Comparison of ENCODE assay signal across 8 cellular contexts in genomic region chr1:16420719-16421118, GRCh38. TPM values are rescaled to one million over a fixed set of nuclear protein-coding genes. Genes with fewer than 3 reads are reported as not detected.
A peak's percentile ranks its signal among the peaks of the same experiment; 100 is the strongest.
DNase-seq lines count a peak whose midpoint lies in the region; ATAC-seq and TF ChIP-seq lines count a peak whose summit lies in the region.

No MANE protein-coding gene starts in this region.

- intact Hi-C loops in left colon (cut with DNase I, micrococcal nuclease), result no loop called here

- ATAC-seq in HG02885 (IDR thresholded peaks at IDR 0.05; ENCODE audit: poor library complexity, unreplicated experiment) (peak; percentile 71), left colon (peak; percentile 18), GM19397 (IDR thresholded peaks at IDR 0.05; ENCODE audit: unreplicated experiment) (no peak)

- peak; percentile 62 for DNase-seq in GM10266 (ENCODE audit: extremely low spot score)
- peak; percentile 31 to 48 for DNase-seq in activated CD4-positive, alpha-beta T cell treated with anti-CD3 and anti-CD28 coated beads for 24 hours (ENCODE audit: low read depth in 2 of 2)
- no peak for DNase-seq in left colon
- no peak for DNase-seq in NCI-H524 treated with DMSO at 0.1 percent for 48 hours (lab: John Stamatoyannopoulos, UW)
- no peak for DNase-seq in HUDEP-2 (lab: John Stamatoyannopoulos, UW; ENCODE audit: unreplicated experiment in 76 of 76)
- no peak for DNase-seq in SHP77 (lab: John Stamatoyannopoulos, UW)

- TF ChIP-seq CTCF in GM10266 (IDR thresholded peaks at IDR 0.05; ENCODE audit: control insufficient read depth, insufficient read depth, low read depth, missing control alignments), result no peak

RNA-seq across cellular contexts. Expression of gene SPATA21, which starts 16.5 kb away (rescaled TPM):
- total RNA-seq in left colon, result not detected

RNA-seq across cellular contexts. Expression of gene NECAP2, which starts 19.8 kb away (rescaled TPM):
- total RNA-seq in left colon, result 10 to 100 TPM; 41.5 to 57.0 TPM

RNA-seq across cellular contexts. Expression of gene SZRD1, which starts 53.7 kb away (rescaled TPM):
- total RNA-seq in left colon, result 100 to 1,000 TPM; 111 to 123 TPM

Comparison
In these comparisons a context has a peak if more than half of its experiments do, and no peak if none do; other contexts are left out.
1. DNase-seq: peak in GM10266 (single experiment) and activated CD4-positive, alpha-beta T cell treated with anti-CD3 and anti-CD28 coated beads for 24 hours (2 of 2); none in left colon (0 of 2), NCI-H524 treated with DMSO at 0.1 percent for 48 hours (single experiment), HUDEP-2 (0 of 76) and SHP77 (0 of 2).